ENCODE assay signal across 26 cellular contexts in the genomic region with DNA sequence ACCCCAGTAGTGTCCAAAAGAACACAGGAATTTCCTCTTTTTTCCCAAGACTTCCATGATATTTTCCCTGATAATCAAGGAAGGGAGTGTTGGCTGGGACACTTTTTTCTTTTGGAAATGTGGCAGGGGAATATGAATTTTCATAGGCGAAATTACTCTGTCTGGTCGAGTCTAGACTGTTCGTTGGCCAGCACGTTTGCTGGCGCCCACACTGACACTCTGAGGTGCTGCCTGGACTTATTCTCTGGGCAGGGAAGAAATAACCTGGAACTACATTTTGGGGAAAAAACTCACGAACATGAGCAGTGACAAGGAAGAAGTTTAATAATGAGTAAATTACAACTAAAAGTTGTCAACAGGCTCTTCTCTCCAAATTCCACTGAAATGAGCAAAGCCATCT.
"Had no signal": no experiment of that assay in that cellular context is flagged by ENCODE, and none has a peak within 500 bp of the region (broad histone marks: within the 10 kb centered on the region; RNA-seq: fewer than 3 reads in every experiment).

No MANE protein-coding gene starts in this region.

- ATAC-seq: gastroesophageal sphincter, natural killer cell had no signal

- H3K4me3 Mint-ChIP-seq: activated CD4-positive, alpha-beta memory T cell treated with anti-CD3 and anti-CD28 coated beads for 36 hours; activated naive CD4-positive, alpha-beta T cell treated with anti-CD3 and anti-CD28 coated beads, Interleukin-2, amount 10 ng/mL, durations not matched to agents 7 days and 5 days; activated T-cell treated with anti-CD3 and anti-CD28 coated beads, Interleukin-2, amount 50 U/mL, for 24 hours; immature natural killer cell; natural killer cell; stimulated activated effector memory CD8-positive, alpha-beta T cell treated with anti-CD3 and anti-CD28 coated beads, Interleukin-12 subunit alpha, Interleukin-12 subunit beta, amount 100 ng/mL, for 72 hours; stimulated activated naive CD8-positive, alpha-beta T cell treated with anti-CD3 and anti-CD28 coated beads, Interleukin-15, amount 100 ng/mL, for 72 hours; T-helper 1 cell treated with Interleukin-12 subunit alpha and Interleukin-12 subunit beta and Interleukin-4 antibody, amounts not matched to agents 30 μg/mL and 1 μg/mL, for 36 hours had no signal

- H3K9me3 ChIP-seq: transverse colon had no signal

- H3K9me3 Mint-ChIP-seq: activated naive CD4-positive, alpha-beta T cell treated with anti-CD3 and anti-CD28 coated beads, Interleukin-2, amount 10 ng/mL, durations not matched to agents 7 days and 5 days had no signal

- H3K36me3 Mint-ChIP-seq: activated CD4-positive, alpha-beta memory T cell treated with anti-CD3 and anti-CD28 coated beads for 36 hours; activated naive CD4-positive, alpha-beta T cell treated with anti-CD3 and anti-CD28 coated beads, Interleukin-2, amount 10 ng/mL, durations not matched to agents 7 days and 5 days; immature natural killer cell; natural killer cell; stimulated activated effector memory CD8-positive, alpha-beta T cell treated with anti-CD3 and anti-CD28 coated beads, Interleukin-12 subunit alpha, Interleukin-12 subunit beta, amount 100 ng/mL, for 72 hours had no signal

- H3K4me1 ChIP-seq: lower lobe of right lung, spleen had no signal

- H3K27ac Mint-ChIP-seq: activated CD4-positive, alpha-beta memory T cell treated with anti-CD3 and anti-CD28 coated beads for 36 hours; activated naive CD4-positive, alpha-beta T cell treated with anti-CD3 and anti-CD28 coated beads, Interleukin-2, amount 10 ng/mL, durations not matched to agents 7 days and 5 days; activated T-cell treated with anti-CD3 and anti-CD28 coated beads, Interleukin-2, amount 50 U/mL, for 24 hours; immature natural killer cell; natural killer cell; stimulated activated effector memory CD8-positive, alpha-beta T cell treated with anti-CD3 and anti-CD28 coated beads, Interleukin-12 subunit alpha, Interleukin-12 subunit beta, amount 100 ng/mL, for 72 hours; stimulated activated naive CD8-positive, alpha-beta T cell treated with anti-CD3 and anti-CD28 coated beads, Interleukin-15, amount 100 ng/mL, for 72 hours; T-helper 1 cell treated with Interleukin-12 subunit alpha and Interleukin-12 subunit beta and Interleukin-4 antibody, amounts not matched to agents 30 μg/mL and 1 μg/mL, for 36 hours had no signal

- H3K27me3 Mint-ChIP-seq: activated naive CD4-positive, alpha-beta T cell treated with anti-CD3 and anti-CD28 coated beads, Interleukin-2, amount 10 ng/mL, durations not matched to agents 7 days and 5 days; stimulated activated naive CD8-positive, alpha-beta T cell treated with anti-CD3 and anti-CD28 coated beads, Interleukin-15, amount 100 ng/mL, for 72 hours had no signal

- H3K4me1 Mint-ChIP-seq: activated naive CD4-positive, alpha-beta T cell treated with anti-CD3 and anti-CD28 coated beads, Interleukin-2, amount 10 ng/mL, durations not matched to agents 7 days and 5 days; immature natural killer cell; natural killer cell; stimulated activated effector memory CD8-positive, alpha-beta T cell treated with anti-CD3 and anti-CD28 coated beads, Interleukin-12 subunit alpha, Interleukin-12 subunit beta, amount 100 ng/mL, for 72 hours; stimulated activated naive CD8-positive, alpha-beta T cell treated with anti-CD3 and anti-CD28 coated beads, Interleukin-15, amount 100 ng/mL, for 72 hours had no signal

- H3K9ac ChIP-seq: SK-N-SH had no signal

- H3K27ac ChIP-seq: epithelial cell of prostate, lower lobe of right lung, spleen, transverse colon, VCaP had no signal

- H3K27me3 ChIP-seq: gastroesophageal sphincter, spleen, transverse colon had no signal

- H3K36me3 ChIP-seq: lower lobe of right lung, transverse colon had no signal

- H3K4me3 ChIP-seq: gastroesophageal sphincter, lower lobe of right lung, spleen, transverse colon had no signal

- DNase-seq: activated CD4-positive, alpha-beta memory T cell treated with anti-CD3 and anti-CD28 coated beads for 36 hours; activated CD4-positive, alpha-beta T cell treated with anti-CD3 and anti-CD28 coated beads for 4 hours; activated CD8-positive, alpha-beta memory T cell treated with anti-CD3 and anti-CD28 coated beads, Interleukin-2, amount 50 U/mL, for 4 hours; activated gamma-delta T cell; activated naive CD4-positive, alpha-beta T cell treated with anti-CD3 and anti-CD28 coated beads, Interleukin-2, amount 10 ng/mL, durations not matched to agents 7 days and 5 days; activated T-cell treated with anti-CD3 and anti-CD28 coated beads, Interleukin-2, amount 50 U/mL, for 24 hours; amniotic stem cell; dermis blood vessel endothelial cell; effector CD4-positive, alpha-beta T cell; hypothalamus; immature natural killer cell; lower lobe of right lung; mesendoderm; natural killer cell; SK-N-SH; stimulated activated CD4-positive, alpha-beta T cell treated with anti-CD3 and anti-CD28 coated beads, Interleukin-4, amount 100 ng/mL, for 24 hours; stimulated activated naive CD8-positive, alpha-beta T cell treated with anti-CD3 and anti-CD28 coated beads, Interleukin-15, amount 100 ng/mL, for 72 hours; SW 1271; T-helper 9 cell; transverse colon had no signal
